In the genomic region with DNA sequence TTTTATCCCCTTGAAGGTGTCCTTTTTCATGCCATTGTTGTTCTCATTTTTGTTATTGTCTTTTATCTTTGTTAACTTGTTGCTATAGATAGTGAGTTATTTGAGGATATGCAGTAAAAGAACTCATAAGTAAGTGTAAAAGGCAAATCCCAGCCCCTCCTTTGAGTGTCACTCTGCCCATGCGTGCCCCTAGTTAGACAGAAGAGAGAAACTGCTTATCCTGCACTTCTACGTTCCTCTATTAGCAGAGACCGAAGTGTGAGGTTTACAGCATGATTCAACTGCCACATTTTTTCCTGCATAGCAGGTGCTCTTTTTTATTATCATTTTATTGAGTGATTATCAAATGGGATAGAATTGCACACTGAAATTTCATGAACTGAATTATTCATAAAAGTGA, we compare ENCODE assay signal across 20 cellular contexts. TPM values are rescaled to one million over a fixed set of nuclear protein-coding genes. Genes with fewer than 3 reads are reported as not detected.
"Had no signal": no experiment of that assay in that cellular context is flagged by ENCODE, and none has a peak within 500 bp of the region (broad histone marks: within the 10 kb centered on the region; RNA-seq: fewer than 3 reads in every experiment).

No MANE protein-coding gene starts in this region.

- H3K4me3 Mint-ChIP-seq: activated B cell treated with CpG ODN at 0.5 μM for 24 hours; activated CD4-positive, alpha-beta memory T cell treated with anti-CD3 and anti-CD28 coated beads, Interleukin-2, amount 10 ng/mL, durations not matched to agents 7 days and 5 days; activated CD4-positive, alpha-beta T cell treated with anti-CD3 and anti-CD28 coated beads for 36 hours; activated naive CD4-positive, alpha-beta T cell treated with anti-CD3 and anti-CD28 coated beads for 36 hours; activated T-cell treated with anti-CD3 and anti-CD28 coated beads, Interleukin-2, amount 50 U/mL, for 72 hours; memory B cell; nephron progenitor cell; T-helper 1 cell treated with Interleukin-12 subunit alpha and Interleukin-12 subunit beta and Interleukin-4 antibody, amounts not matched to agents 30 μg/mL and 1 μg/mL, for 36 hours; type B pancreatic cell had no signal

- H3K36me3 Mint-ChIP-seq: type B pancreatic cell had no signal

- H3K4me1 Mint-ChIP-seq: activated B cell treated with CpG ODN at 0.5 μM for 24 hours; activated CD4-positive, alpha-beta memory T cell treated with anti-CD3 and anti-CD28 coated beads, Interleukin-2, amount 10 ng/mL, durations not matched to agents 7 days and 5 days; activated CD4-positive, alpha-beta T cell treated with anti-CD3 and anti-CD28 coated beads for 36 hours; nephron progenitor cell had no signal

- H3K36me3 ChIP-seq: cardiac muscle cell, heart right ventricle, spleen had no signal

- H3K4me1 ChIP-seq: heart right ventricle, spleen, testis had no signal

- H3K9me3 ChIP-seq: heart right ventricle, spleen, testis had no signal

- ATAC-seq: activated CD4-positive, alpha-beta T cell treated with anti-CD3 and anti-CD28 coated beads for 36 hours had no signal

- H3K9me3 Mint-ChIP-seq: activated CD4-positive, alpha-beta memory T cell treated with anti-CD3 and anti-CD28 coated beads, Interleukin-2, amount 10 ng/mL, durations not matched to agents 7 days and 5 days; activated naive CD4-positive, alpha-beta T cell treated with anti-CD3 and anti-CD28 coated beads for 36 hours; nephron progenitor cell; T-helper 1 cell treated with Interleukin-12 subunit alpha and Interleukin-12 subunit beta and Interleukin-4 antibody, amounts not matched to agents 30 μg/mL and 1 μg/mL, for 36 hours; type B pancreatic cell had no signal

- DNase-seq: activated B cell treated with CpG ODN at 0.5 μM for 24 hours; activated CD4-positive, alpha-beta memory T cell treated with anti-CD3 and anti-CD28 coated beads, Interleukin-2, amount 10 ng/mL, durations not matched to agents 7 days and 5 days; activated effector memory CD4-positive, alpha-beta T cell treated with Interleukin-2 at 50 U/mL for 16 hours; activated T-cell treated with anti-CD3 and anti-CD28 coated beads, Interleukin-2, amount 50 U/mL, for 72 hours; islet precursor cell; left cardiac atrium; occipital lobe; spleen; stimulated activated CD4-positive, alpha-beta T cell treated with anti-CD3 and anti-CD28 coated beads, Interleukin-4, amount 100 ng/mL, for 1 hour; stimulated activated naive CD4-positive, alpha-beta T cell had no signal

- H3K27ac Mint-ChIP-seq: activated B cell treated with CpG ODN at 0.5 μM for 24 hours; activated CD4-positive, alpha-beta memory T cell treated with anti-CD3 and anti-CD28 coated beads, Interleukin-2, amount 10 ng/mL, durations not matched to agents 7 days and 5 days; activated CD4-positive, alpha-beta T cell treated with anti-CD3 and anti-CD28 coated beads for 36 hours; activated naive CD4-positive, alpha-beta T cell treated with anti-CD3 and anti-CD28 coated beads for 36 hours; activated T-cell treated with anti-CD3 and anti-CD28 coated beads, Interleukin-2, amount 50 U/mL, for 72 hours; memory B cell; nephron progenitor cell; T-helper 1 cell treated with Interleukin-12 subunit alpha and Interleukin-12 subunit beta and Interleukin-4 antibody, amounts not matched to agents 30 μg/mL and 1 μg/mL, for 36 hours; type B pancreatic cell had no signal

- H3K4me3 ChIP-seq: cardiac muscle cell, heart right ventricle, spleen, testis had no signal

- H3K27me3 Mint-ChIP-seq: activated CD4-positive, alpha-beta memory T cell treated with anti-CD3 and anti-CD28 coated beads, Interleukin-2, amount 10 ng/mL, durations not matched to agents 7 days and 5 days; memory B cell; type B pancreatic cell had no signal

- H3K27me3 ChIP-seq: cardiac muscle cell, testis had no signal

- H3K27ac ChIP-seq: cardiac muscle cell, heart right ventricle, spleen, testis had no signal

RNA-seq across cellular contexts. Expression of a gene that starts 12.0 kb away (rescaled TPM):
- total RNA-seq: activated B cell treated with CpG ODN at 0.5 μM for 24 hours; activated CD4-positive, alpha-beta memory T cell treated with anti-CD3 and anti-CD28 coated beads, Interleukin-2, amount 10 ng/mL, durations not matched to agents 7 days and 5 days; activated CD4-positive, alpha-beta T cell treated with anti-CD3 and anti-CD28 coated beads for 36 hours; activated naive CD4-positive, alpha-beta T cell treated with anti-CD3 and anti-CD28 coated beads for 36 hours; activated T-cell treated with anti-CD3 and anti-CD28 coated beads, Interleukin-2, amount 50 U/mL, for 72 hours; mononuclear cell had no signal
